11 cellular contexts compared by ENCODE assay signal in genomic region chr1:32349211-32349708, GRCh38. TPM values are rescaled to one million over a fixed set of nuclear protein-coding genes. Genes with fewer than 3 reads are reported as not detected.
DNase-seq lines count a peak whose midpoint lies in the region; ATAC-seq and TF ChIP-seq lines count a peak whose summit lies in the region.
"Had no signal": no experiment of that assay in that cellular context is flagged by ENCODE, and none has a peak within 500 bp of the region (broad histone marks: within the 10 kb centered on the region; RNA-seq: fewer than 3 reads in every experiment).

No MANE protein-coding gene starts in this region.

- H3K4me3 ChIP-seq in HL-60 (replicated peaks; ENCODE audit: insufficient read depth, low read length) (no peak overlapping the region), astrocyte of the cerebellum (ENCODE audit: low read depth, low read length) (no peak overlapping the region)
- H3K4me3 ChIP-seq: body of pancreas, tibial artery had no signal

- DNase-seq in A172 (ENCODE audit: low spot score): peak; percentile 61
- DNase-seq in HL-60 (ENCODE audit: low read depth in 1 of 2, low spot score in 1 of 2): peak; percentile 25 to 68
- peak; percentile 64 for DNase-seq in astrocyte of the cerebellum (ENCODE audit: low read depth)
- DNase-seq in iris pigment epithelial cell (ENCODE audit: low read depth): peak; percentile 91
- DNase-seq in GM19238 (ENCODE audit: insufficient read length, low spot score): no peak
- DNase-seq: NCI-H187 had no signal

- no peaks in the 10 kb centered on the region for H3K27me3 ChIP-seq in HL-60 (ENCODE audit: insufficient read depth, poor library complexity, severe bottlenecking)
- H3K27me3 ChIP-seq: body of pancreas, tibial artery had no signal

- no peak for TF ChIP-seq CTCF in HL-60 (IDR thresholded peaks at IDR 0.05; ENCODE audit: insufficient read depth, low read length)
- TF ChIP-seq CTCF in astrocyte of the cerebellum (IDR thresholded peaks at IDR 0.05; ENCODE audit: low read depth, low read length, missing control alignments): no peak

- ATAC-seq in GM18511 (IDR thresholded peaks at IDR 0.05; ENCODE audit: unreplicated experiment): no peak
- no peak for ATAC-seq in HG03139 (IDR thresholded peaks at IDR 0.05; ENCODE audit: unreplicated experiment)
- ATAC-seq in HG03354 (IDR thresholded peaks at IDR 0.05; ENCODE audit: poor library complexity, severe bottlenecking, unreplicated experiment): no peak
- ATAC-seq: body of pancreas had no signal

- in situ Hi-C loops in astrocyte of the cerebellum (cut with HindIII; ENCODE audit: low sequenced_read_pairs): no loop called here

- H3K27ac ChIP-seq in HL-60 (replicated peaks): no peak overlapping the region
- H3K27ac ChIP-seq: body of pancreas, tibial artery had no signal

RNA-seq across cellular contexts. Expression of gene FAM229A, which starts 13.0 kb away (rescaled TPM):
- total RNA-seq in A172 (2014; rRNA removed; shearing (Covaris generic)): 0.34 and 0.45 TPM in 2 replicates

RNA-seq across cellular contexts. Expression of gene TSSK3, which starts 13.1 kb away (rescaled TPM):
- 0.24 TPM in 1 of 2 replicates, not detected in the other for total RNA-seq in A172 (2014; rRNA removed; shearing (Covaris generic))

RNA-seq across cellular contexts. Expression of gene MARCKSL1, which starts 13.2 kb away (rescaled TPM):
- total RNA-seq in A172 (2014; rRNA removed; shearing (Covaris generic)): 91.0 and 91.1 TPM in 2 replicates

RNA-seq across cellular contexts. Expression of gene BSDC1, which starts 45.0 kb away (rescaled TPM):
- total RNA-seq in A172 (2014; rRNA removed; shearing (Covaris generic)): 40.6 and 53.1 TPM in 2 replicates

RNA-seq across cellular contexts. Expression of gene HDAC1, which starts 57.4 kb away (rescaled TPM):
- 61.0 and 61.8 TPM in 2 replicates for total RNA-seq in A172 (2014; rRNA removed; shearing (Covaris generic))
